Comparison of ENCODE assay signal across 8 cellular contexts in the genomic region with DNA sequence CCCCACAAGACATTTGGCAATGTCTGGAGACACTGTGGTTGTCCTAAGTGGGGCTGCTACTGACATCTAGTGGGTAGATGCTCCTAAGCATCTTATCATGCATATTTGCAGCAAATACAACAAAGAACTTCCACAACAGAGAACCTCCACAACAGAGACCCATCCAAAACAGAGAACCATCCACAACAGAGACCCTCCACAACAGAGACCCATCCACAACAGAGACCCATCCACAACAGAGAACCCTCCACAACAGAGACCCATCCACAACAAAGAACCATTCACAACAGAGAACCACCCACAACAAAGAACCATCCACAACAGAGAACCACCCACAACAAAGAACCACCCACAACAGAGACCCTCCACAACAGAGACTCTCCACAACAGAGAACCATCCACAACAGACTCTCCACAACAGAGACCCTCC. TPM values are rescaled to one million over a fixed set of nuclear protein-coding genes. Genes with fewer than 3 reads are reported as not detected.
DNase-seq lines count a peak whose midpoint lies in the region; ATAC-seq and TF ChIP-seq lines count a peak whose summit lies in the region.

No MANE protein-coding gene starts in this region.

- intact Hi-C loops in vagina (cut with DNase I): no loop called here

- no peak overlapping the region for H3K14ac ChIP-seq in mesenchymal stem cell (ENCODE audit: low read length in 2 of 2)

- no peaks in the 10 kb centered on the region for H3K9me3 ChIP-seq in RWPE2 (ENCODE audit: severe bottlenecking)
- H3K9me3 ChIP-seq in mesenchymal stem cell (ENCODE audit: control insufficient read depth, low read length): no peaks in the 10 kb centered on the region
- H3K9me3 ChIP-seq in vagina: no peaks in the 10 kb centered on the region

- peak overlapping the region; percentile 40 for H3K9ac ChIP-seq in mesenchymal stem cell (ENCODE audit: low read length)

- H3K4me2 ChIP-seq in mesenchymal stem cell (ENCODE audit: low read length, poor library complexity, severe bottlenecking): no peak overlapping the region

- H2AK5ac ChIP-seq in mesenchymal stem cell (ENCODE audit: low read length, severe bottlenecking): peak overlapping the region; percentile 67

- no peak overlapping the region for H2AFZ ChIP-seq in mesenchymal stem cell (ENCODE audit: low read depth, low read length)

- no peak overlapping the region for H3K18ac ChIP-seq in mesenchymal stem cell (ENCODE audit: low read depth in 1 of 2, low read length in 2 of 2)

- H2BK120ac ChIP-seq in mesenchymal stem cell (ENCODE audit: low read depth, low read length): no peak overlapping the region

- no peak for TF ChIP-seq POLR2A in vagina (IDR thresholded peaks at IDR 0.05)

- H3K4me3 ChIP-seq in RWPE2 (ENCODE audit: severe bottlenecking): no peak overlapping the region
- H3K4me3 ChIP-seq in mesenchymal stem cell (ENCODE audit: insufficient read depth in 1 of 2, low read depth in 1 of 2, low read length in 2 of 2): no peak overlapping the region
- H3K4me3 ChIP-seq in vagina: no peak overlapping the region

- H4K91ac ChIP-seq in mesenchymal stem cell (ENCODE audit: low read length): no peak overlapping the region

- no peak overlapping the region for H2BK5ac ChIP-seq in mesenchymal stem cell (ENCODE audit: low read depth, low read length, poor library complexity, severe bottlenecking)

- H2BK12ac ChIP-seq in mesenchymal stem cell (ENCODE audit: low read length in 2 of 2): no peak overlapping the region

- no peak overlapping the region for H3K23ac ChIP-seq in mesenchymal stem cell (ENCODE audit: low read length in 2 of 2)

- H3K27ac ChIP-seq in RWPE2 (ENCODE audit: poor library complexity, severe bottlenecking): no peak overlapping the region
- H3K27ac ChIP-seq in mesenchymal stem cell (ENCODE audit: low read length, poor library complexity, severe bottlenecking): no peak overlapping the region
- no peak overlapping the region for H3K27ac ChIP-seq in vagina

- no peak overlapping the region for H3K4ac ChIP-seq in mesenchymal stem cell (ENCODE audit: low read depth in 1 of 2, low read length in 2 of 2)

- no peaks in the 10 kb centered on the region for H3K27me3 ChIP-seq in RWPE2 (ENCODE audit: insufficient read depth, poor library complexity, severe bottlenecking)
- H3K27me3 ChIP-seq in mesenchymal stem cell (ENCODE audit: control insufficient read depth in 1 of 2, insufficient read depth in 1 of 2, low read length in 2 of 2): no peaks in the 10 kb centered on the region
- H3K27me3 ChIP-seq in vagina: no peaks in the 10 kb centered on the region

- H4K8ac ChIP-seq in mesenchymal stem cell (ENCODE audit: low read length): peak overlapping the region; percentile 46

- TF ChIP-seq CTCF in GM10266 (IDR thresholded peaks at IDR 0.05; ENCODE audit: control insufficient read depth, insufficient read depth, low read depth, missing control alignments): peak; percentile 66
- peak; percentile 41 for TF ChIP-seq CTCF in RWPE2 (IDR thresholded peaks at IDR 0.05; ENCODE audit: poor library complexity, severe bottlenecking)
- TF ChIP-seq CTCF in vagina (IDR thresholded peaks at IDR 0.05): no peak

- H2BK15ac ChIP-seq in mesenchymal stem cell (ENCODE audit: low read depth, poor library complexity, severe bottlenecking): no peak overlapping the region

- H3K4me1 ChIP-seq in RWPE2 (ENCODE audit: insufficient read depth, poor library complexity, severe bottlenecking) (no peaks in the 10 kb centered on the region), mesenchymal stem cell (ENCODE audit: control insufficient read depth, insufficient read depth, low read depth, low read length) (no peaks in the 10 kb centered on the region), vagina (no peaks in the 10 kb centered on the region)

- H3K79me1 ChIP-seq in mesenchymal stem cell (replicated peaks; ENCODE audit: low read length, poor library complexity, severe bottlenecking): peaks cover 8% of the 10 kb centered on the region

- ATAC-seq in RWPE2 (ENCODE audit: low read depth) (peak; percentile 69; the same call in 1 of the 3 replicates), HG02642 (IDR thresholded peaks at IDR 0.05; ENCODE audit: poor library complexity, unreplicated experiment) (no peak)

- H3K36me3 ChIP-seq in RWPE2 (ENCODE audit: low read depth): peaks cover 50% of the 10 kb centered on the region
- peaks cover 43 to 73% of the 10 kb centered on the region in 2 experiments for H3K36me3 ChIP-seq in mesenchymal stem cell (ENCODE audit: control insufficient read depth in 1 of 2, insufficient read depth in 2 of 2, low read depth in 1 of 2, low read length in 2 of 2)
- peaks cover 0 to 58% of the 10 kb centered on the region in 2 donors for H3K36me3 ChIP-seq in vagina

- peak; percentile 46 for DNase-seq in AG20443 (ENCODE audit: low spot score)
- DNase-seq in GM10266 (ENCODE audit: extremely low spot score): peak; percentile 34
- no peak for DNase-seq in RWPE2 (ENCODE audit: low spot score)
- DNase-seq in cerebellar cortex (ENCODE audit: low spot score): peak; percentile 68
- DNase-seq in mesenchymal stem cell: peak; percentile 65
- DNase-seq in mesenteric fat pad (ENCODE audit: low spot score): no peak
- no peak for DNase-seq in vagina (ENCODE audit: extremely low spot score in 2 of 2)

RNA-seq across cellular contexts. Expression of gene ARPC5L, which starts 32.8 kb away (rescaled TPM):
- 42.5 TPM for polyA plus RNA-seq in mesenchymal stem cell (2013, experiment 1 of 2)
- polyA plus RNA-seq in mesenchymal stem cell (2013, experiment 2 of 2): 42.7 TPM
- total RNA-seq in mesenteric fat pad (39.9 TPM), vagina (28.5 TPM)

RNA-seq across cellular contexts. Expression of gene RPL35, which starts 33.0 kb away (rescaled TPM):
- polyA plus RNA-seq in mesenchymal stem cell (2013, experiment 1 of 2): 4,023 TPM
- polyA plus RNA-seq in mesenchymal stem cell (2013, experiment 2 of 2): 3,898 TPM
- total RNA-seq in mesenteric fat pad (1,064 TPM), vagina (1,925 TPM)

RNA-seq across cellular contexts. Expression of gene WDR38, which starts 41.5 kb away (rescaled TPM):
- polyA plus RNA-seq in mesenchymal stem cell (2013, experiment 1 of 2): not detected
- polyA plus RNA-seq in mesenchymal stem cell (2013, experiment 2 of 2): not detected
- total RNA-seq in mesenteric fat pad (not detected), vagina (not detected)

RNA-seq across cellular contexts. Expression of gene GOLGA1, which starts 46.1 kb away (rescaled TPM):
- polyA plus RNA-seq in mesenchymal stem cell (2013, experiment 1 of 2): 8.6 TPM
- 8.0 TPM for polyA plus RNA-seq in mesenchymal stem cell (2013, experiment 2 of 2)
- total RNA-seq in mesenteric fat pad: 21.3 TPM
- 14.7 TPM for total RNA-seq in vagina

Comparison
In these comparisons a context has a peak if more than half of its experiments do, and no peak if none do; other contexts are left out.
1. DNase-seq: peak in AG20443 (single experiment), GM10266 (single experiment), cerebellar cortex (single experiment) and mesenchymal stem cell (single experiment); none in RWPE2 (single experiment), mesenteric fat pad (single experiment) and vagina (0 of 2).
2. CTCF ChIP-seq: peak in GM10266 (single experiment) and RWPE2 (single experiment); none in vagina (0 of 3).